Comparison of ENCODE assay signal across 34 cellular contexts in the genomic region with DNA sequence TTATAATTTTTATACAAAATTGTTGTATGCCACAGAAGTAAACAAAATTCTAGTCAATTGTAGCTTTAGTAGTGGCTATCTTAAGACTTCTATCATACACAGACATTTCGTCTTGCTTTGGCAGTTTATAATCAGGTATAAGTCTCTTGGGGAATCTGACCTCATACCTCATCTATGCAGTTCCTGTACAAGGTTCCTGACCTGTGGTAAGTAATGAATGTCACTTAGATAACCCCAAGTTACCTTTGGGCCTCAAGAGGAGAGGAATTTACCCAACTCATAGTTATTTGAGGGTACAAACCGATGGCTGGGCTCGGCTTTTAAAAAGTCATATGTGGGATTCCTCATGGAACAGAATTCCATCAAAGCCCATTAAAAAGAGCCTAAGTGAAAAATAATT. TPM values are rescaled to one million over a fixed set of nuclear protein-coding genes. Genes with fewer than 3 reads are reported as not detected.
"Had no signal": no experiment of that assay in that cellular context is flagged by ENCODE, and none has a peak within 500 bp of the region (broad histone marks: within the 10 kb centered on the region; RNA-seq: fewer than 3 reads in every experiment).

No MANE protein-coding gene starts in this region.

- ATAC-seq: body of pancreas; gastroesophageal sphincter; left lung; stimulated activated effector memory CD8-positive, alpha-beta T cell treated with anti-CD3 and anti-CD28 coated beads, Interleukin-12 subunit alpha, Interleukin-12 subunit beta, amount 100 ng/mL, for 72 hours; T-cell had no signal

- H3K4me1 ChIP-seq: adrenal gland, body of pancreas, colonic mucosa, gastroesophageal sphincter, left lung, sigmoid colon had no signal

- H3K27ac Mint-ChIP-seq: activated naive CD4-positive, alpha-beta T cell treated with anti-CD3 and anti-CD28 coated beads for 36 hours; activated naive CD8-positive, alpha-beta T cell treated with anti-CD3 and anti-CD28 coated beads for 36 hours; nephron; stimulated activated effector memory CD8-positive, alpha-beta T cell treated with anti-CD3 and anti-CD28 coated beads, Interleukin-12 subunit alpha, Interleukin-12 subunit beta, amount 100 ng/mL, for 72 hours; stimulated activated naive CD8-positive, alpha-beta T cell treated with anti-CD3 and anti-CD28 coated beads, Interleukin-15, Interleukin-2, amounts not matched to agents 100 ng/mL and 50 ng/mL, for 24 hours; T-cell had no signal

- H3K27ac ChIP-seq: adrenal gland, body of pancreas, colonic mucosa, gastroesophageal sphincter, left lung, sigmoid colon, thoracic aorta had no signal

- H3K36me3 Mint-ChIP-seq: activated naive CD8-positive, alpha-beta T cell treated with anti-CD3 and anti-CD28 coated beads for 36 hours; stimulated activated effector memory CD8-positive, alpha-beta T cell treated with anti-CD3 and anti-CD28 coated beads, Interleukin-12 subunit alpha, Interleukin-12 subunit beta, amount 100 ng/mL, for 72 hours; T-cell had no signal

- H3K36me3 ChIP-seq: adrenal gland, colonic mucosa, gastroesophageal sphincter, left lung, sigmoid colon, thoracic aorta had no signal

- H3K4me1 Mint-ChIP-seq: activated naive CD8-positive, alpha-beta T cell treated with anti-CD3 and anti-CD28 coated beads for 36 hours; stimulated activated effector memory CD8-positive, alpha-beta T cell treated with anti-CD3 and anti-CD28 coated beads, Interleukin-12 subunit alpha, Interleukin-12 subunit beta, amount 100 ng/mL, for 72 hours had no signal

- H3K27me3 ChIP-seq: body of pancreas, colonic mucosa, sigmoid colon had no signal

- H3K4me3 Mint-ChIP-seq: activated naive CD4-positive, alpha-beta T cell treated with anti-CD3 and anti-CD28 coated beads for 36 hours; activated naive CD8-positive, alpha-beta T cell treated with anti-CD3 and anti-CD28 coated beads for 36 hours; nephron; stimulated activated effector memory CD8-positive, alpha-beta T cell treated with anti-CD3 and anti-CD28 coated beads, Interleukin-12 subunit alpha, Interleukin-12 subunit beta, amount 100 ng/mL, for 72 hours; stimulated activated naive CD8-positive, alpha-beta T cell treated with anti-CD3 and anti-CD28 coated beads, Interleukin-15, Interleukin-2, amounts not matched to agents 100 ng/mL and 50 ng/mL, for 24 hours; T-cell had no signal

- DNase-seq: activated CD4-positive, alpha-beta T cell treated with anti-CD3 and anti-CD28 coated beads for 4 hours; activated CD4-positive, alpha-beta T cell treated with anti-CD3 and anti-CD28 coated beads, Interleukin-2, amount 50 U/mL, for 4 hours; activated CD8-positive, alpha-beta memory T cell treated with anti-CD3 and anti-CD28 coated beads for 24 hours; activated effector memory CD4-positive, alpha-beta T cell treated with Interleukin-2 at 50 U/mL for 16 hours; activated naive CD4-positive, alpha-beta T cell treated with anti-CD3 and anti-CD28 coated beads for 36 hours; activated naive CD8-positive, alpha-beta T cell treated with anti-CD3 and anti-CD28 coated beads for 36 hours; adrenal gland; aorta; body of pancreas; cerebellar nuclear complex; colonic mucosa; effector CD8-positive, alpha-beta T cell; hippocampal formation; kidney glomerular epithelial cell; left lung; retina; sigmoid colon; small intestine; stimulated activated CD4-positive, alpha-beta T cell treated with anti-CD3 and anti-CD28 coated beads, Interleukin-4, amount 100 ng/mL, for 24 hours; T-cell; trophoblast cell had no signal

- H3K9me3 ChIP-seq: adrenal gland, body of pancreas, colonic mucosa, gastroesophageal sphincter, left lung, sigmoid colon, thoracic aorta had no signal

- H3K4me3 ChIP-seq: adrenal gland, body of pancreas, colonic mucosa, gastroesophageal sphincter, left lung, lung, sigmoid colon, thoracic aorta had no signal

- H3K9me3 Mint-ChIP-seq: activated naive CD4-positive, alpha-beta T cell treated with anti-CD3 and anti-CD28 coated beads for 36 hours; activated naive CD8-positive, alpha-beta T cell treated with anti-CD3 and anti-CD28 coated beads for 36 hours; nephron; stimulated activated effector memory CD8-positive, alpha-beta T cell treated with anti-CD3 and anti-CD28 coated beads, Interleukin-12 subunit alpha, Interleukin-12 subunit beta, amount 100 ng/mL, for 72 hours; stimulated activated naive CD8-positive, alpha-beta T cell treated with anti-CD3 and anti-CD28 coated beads, Interleukin-15, Interleukin-2, amounts not matched to agents 100 ng/mL and 50 ng/mL, for 24 hours; T-cell had no signal

RNA-seq across cellular contexts. Expression of a gene that starts 58.8 kb away (rescaled TPM):
- total RNA-seq: activated naive CD4-positive, alpha-beta T cell treated with anti-CD3 and anti-CD28 coated beads for 36 hours; activated naive CD8-positive, alpha-beta T cell treated with anti-CD3 and anti-CD28 coated beads for 36 hours; adrenal gland; aorta; body of pancreas; dermis microvascular lymphatic vessel endothelial cell; fibroblast of lung; fibroblast of villous mesenchyme; gastroesophageal sphincter; left lung; lung; osteoblast; posterior vena cava; sigmoid colon; subcutaneous adipose tissue; T-cell; T-helper 2 cell treated with Interferon-gamma antibody and Interleukin-4, amounts not matched to agents 100 ng/mL and 5 ng/mL, for 36 hours; thoracic aorta had no signal
- polyA plus RNA-seq: adrenal gland, aorta, fibroblast of lung, lung had no signal
